ENCODE assay signal across 10 cellular contexts in the genomic region with DNA sequence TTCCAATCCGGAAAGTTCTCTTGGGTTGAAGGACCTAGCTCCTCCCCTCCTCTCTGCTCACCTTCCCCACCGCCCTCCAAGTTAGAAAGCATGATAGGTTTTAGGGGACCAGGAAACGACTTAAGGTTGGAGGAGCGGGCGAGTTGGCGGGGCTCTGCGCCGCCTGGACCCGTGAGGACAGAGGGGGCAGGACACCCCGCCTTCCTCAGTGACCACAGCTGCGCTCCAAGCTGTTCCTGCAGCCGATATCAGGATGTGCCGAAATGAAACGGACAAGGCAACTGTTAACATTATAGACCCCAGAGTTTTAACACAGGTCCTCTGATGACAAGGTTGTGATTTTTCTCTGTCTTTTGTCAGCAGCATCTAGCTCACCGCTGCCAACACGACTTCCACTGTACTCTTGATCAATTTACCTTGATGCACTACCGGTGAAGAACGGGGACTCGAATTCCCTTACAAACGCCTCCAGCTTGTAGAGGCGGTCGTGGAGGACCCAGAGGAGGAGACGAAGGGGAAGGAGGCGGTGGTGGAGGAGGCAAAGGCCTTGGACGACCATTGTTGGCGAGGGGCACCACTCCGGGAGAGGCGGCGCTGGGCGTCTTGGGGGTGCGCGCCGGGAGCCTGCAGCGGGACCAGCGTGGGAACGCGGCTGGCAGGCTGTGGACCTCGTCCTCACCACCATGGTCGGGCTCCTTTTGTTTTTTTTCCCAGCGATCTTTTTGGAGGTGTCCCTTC. TPM values are rescaled to one million over a fixed set of nuclear protein-coding genes. Genes with fewer than 3 reads are reported as not detected.
A peak's percentile ranks its signal among the peaks of the same experiment; 100 is the strongest.
DNase-seq lines count a peak whose midpoint lies in the region; ATAC-seq, FAIRE-seq and TF ChIP-seq lines count a peak whose summit lies in the region.
"Had no signal": no experiment of that assay in that cellular context is flagged by ENCODE, and none has a peak within 500 bp of the region (broad histone marks: within the 10 kb centered on the region; RNA-seq: fewer than 3 reads in every experiment).

A gene (plus strand): TSS at position 228 of the 738 bp plus-strand sequence. CDS start 456 bp downstream, at position 684.

- no peak within 1 kb of the TSS for H2BK20ac ChIP-seq in H9 (ENCODE audit: low read depth, low read length, poor library complexity, severe bottlenecking)

- peaks cover 18 to 19% of the 10 kb centered on the region in 2 experiments for H3K4me1 Mint-ChIP-seq in H9
- H3K4me1 Mint-ChIP-seq in astrocyte (ENCODE audit: low read depth, unreplicated experiment), result peaks cover 3% of the 10 kb centered on the region
- no peaks in the 10 kb centered on the region for H3K4me1 Mint-ChIP-seq in HFFc6 (ENCODE audit: low read depth)
- H3K4me1 Mint-ChIP-seq in MCF 10A (ENCODE audit: insufficient read depth, unreplicated experiment), result no peaks in the 10 kb centered on the region

- H3K27ac ChIP-seq in H9 (ENCODE audit: insufficient read length, low read depth, low read length), result no peak within 1 kb of the TSS
- no peak within 1 kb of the TSS for H3K27ac ChIP-seq in astrocyte (ENCODE audit: low read depth, low read length)
- H3K27ac ChIP-seq in hepatocyte, result no peak within 1 kb of the TSS
- no peak within 1 kb of the TSS for H3K27ac ChIP-seq in parathyroid adenoma

- H3K4ac ChIP-seq in H9 (ENCODE audit: low read depth, low read length), result no peak within 1 kb of the TSS

- no peaks in the 10 kb centered on the region for H3K79me1 ChIP-seq in H9 (ENCODE audit: insufficient read depth, low read depth, low read length, poor library complexity, severe bottlenecking)

- no peak for ATAC-seq in HG03196 (IDR thresholded peaks at IDR 0.05; ENCODE audit: unreplicated experiment)

- BruUV-seq in MCF 10A (replicated peaks; lab: Mats Ljungman, UMichigan), result no TSS peak

- H3K23ac ChIP-seq in H9 (ENCODE audit: insufficient read length, low read depth, low read length), result no peak within 1 kb of the TSS

- H3K4me3 Mint-ChIP-seq in H9 (peak within 1 kb of the TSS; percentile 72 to 87), astrocyte (ENCODE audit: unreplicated experiment) (peak within 1 kb of the TSS; percentile 78), HFFc6 (no peak within 1 kb of the TSS), MCF 10A (ENCODE audit: unreplicated experiment) (no peak within 1 kb of the TSS)
- H3K4me3 Mint-ChIP-seq: activated CD8-positive, alpha-beta T cell treated with anti-CD3 and anti-CD28 coated beads for 36 hours; T-helper 2 cell treated with Interferon-gamma antibody and Interleukin-4, amounts not matched to agents 5 μg/mL and 100 μg/mL, for 36 hours had no signal

- H3K27me3 Mint-ChIP-seq in H9 (ENCODE audit: low read depth) (peaks cover 38% of the 10 kb centered on the region), astrocyte (ENCODE audit: low read depth, unreplicated experiment) (peaks cover 42% of the 10 kb centered on the region), HFFc6 (ENCODE audit: insufficient read depth) (peaks cover under 1% of the 10 kb centered on the region), MCF 10A (ENCODE audit: insufficient read depth, unreplicated experiment) (peaks cover 69% of the 10 kb centered on the region)

- no peaks in the 10 kb centered on the region for H4K20me1 ChIP-seq in H9 (ENCODE audit: control insufficient read depth, insufficient read depth, insufficient read length)
- H4K20me1 ChIP-seq in astrocyte (ENCODE audit: insufficient read depth, low read length), result no peaks in the 10 kb centered on the region
- no peaks in the 10 kb centered on the region for H4K20me1 ChIP-seq in hepatocyte (ENCODE audit: insufficient read depth, poor library complexity, severe bottlenecking)

- H2AK5ac ChIP-seq in H9 (ENCODE audit: insufficient read length, low read length), result no peak within 1 kb of the TSS

- H3K79me2 ChIP-seq in H9 (ENCODE audit: insufficient read depth, low read length) (no peaks in the 10 kb centered on the region), astrocyte (ENCODE audit: insufficient read depth, low read length) (no peaks in the 10 kb centered on the region), hepatocyte (no peaks in the 10 kb centered on the region), parathyroid adenoma (no peaks in the 10 kb centered on the region)

- H3K9me3 Mint-ChIP-seq in H9, result no peaks in the 10 kb centered on the region; a peak in 1 of 5 replicates
- H3K9me3 Mint-ChIP-seq in astrocyte (ENCODE audit: unreplicated experiment), result no peaks in the 10 kb centered on the region
- H3K9me3 Mint-ChIP-seq in HFFc6, result peaks cover 4% of the 10 kb centered on the region; the same call in 1 of the 2 replicates
- no peaks in the 10 kb centered on the region for H3K9me3 Mint-ChIP-seq in MCF 10A (ENCODE audit: unreplicated experiment)
- H3K9me3 Mint-ChIP-seq: T-helper 2 cell treated with Interferon-gamma antibody and Interleukin-4, amounts not matched to agents 5 μg/mL and 100 μg/mL, for 36 hours had no signal

- H3K36me3 ChIP-seq in astrocyte (ENCODE audit: insufficient read depth, low read length) (no peaks in the 10 kb centered on the region), hepatocyte (replicated peaks; ENCODE audit: insufficient read depth, low read depth) (no peaks in the 10 kb centered on the region), parathyroid adenoma (ENCODE audit: control insufficient read depth, insufficient read depth, low read length) (no peaks in the 10 kb centered on the region)

- H3K56ac ChIP-seq in H9 (ENCODE audit: insufficient read length, low read depth, low read length), result no peak within 1 kb of the TSS

- no peaks in the 10 kb centered on the region for H3K9me3 ChIP-seq in H9 (ENCODE audit: control insufficient read depth, low read depth, low read length)
- H3K9me3 ChIP-seq in astrocyte (ENCODE audit: insufficient read depth, low read depth, low read length), result no peaks in the 10 kb centered on the region
- no peaks in the 10 kb centered on the region for H3K9me3 ChIP-seq in hepatocyte (ENCODE audit: low read depth)
- no peaks in the 10 kb centered on the region for H3K9me3 ChIP-seq in parathyroid adenoma (ENCODE audit: control insufficient read depth, low read length)

- H2AFZ ChIP-seq in H9 (ENCODE audit: low read length), result no peak within 1 kb of the TSS
- H2AFZ ChIP-seq in astrocyte (ENCODE audit: low read depth, low read length), result peak within 1 kb of the TSS; percentile 47
- no peak within 1 kb of the TSS for H2AFZ ChIP-seq in hepatocyte
- H2AFZ ChIP-seq in parathyroid adenoma, result peak within 1 kb of the TSS; percentile 86

- no peak within 1 kb of the TSS for H3K14ac ChIP-seq in H9 (ENCODE audit: insufficient read depth, low read length)

- H3K9ac ChIP-seq in H9 (ENCODE audit: extremely low read depth, insufficient read length, low read length) (peak within 1 kb of the TSS; percentile 7), astrocyte (ENCODE audit: low read length) (no peak within 1 kb of the TSS), parathyroid adenoma (no peak within 1 kb of the TSS)

- CTCF ChIA-PET in MCF 10A (lab: Yijun Ruan, JAX), result interaction anchor here (1.0 kb wide), 1 partner anchor 9 kb away, joined by 3 read pairs; no protein-coding TSS in a partner anchor

- H3K4me2 ChIP-seq in H9 (ENCODE audit: insufficient read depth, insufficient read length, low read length) (peak within 1 kb of the TSS; percentile 99), astrocyte (ENCODE audit: low read length) (peak within 1 kb of the TSS; percentile 83), hepatocyte (peak within 1 kb of the TSS; percentile 77), parathyroid adenoma (ENCODE audit: low read length) (peak within 1 kb of the TSS; percentile 40)

- FAIRE-seq in astrocyte (lab: Jason Lieb, UNC), result no peak

- H4K5ac ChIP-seq in H9 (ENCODE audit: insufficient read length, low read depth, low read length), result no peak within 1 kb of the TSS

- H3T11ph ChIP-seq in H9 (ENCODE audit: low read length), result no peak within 1 kb of the TSS

- no peak within 1 kb of the TSS for H2BK120ac ChIP-seq in H9 (ENCODE audit: low read depth, low read length, poor library complexity, severe bottlenecking)

- peaks cover 6% of the 10 kb centered on the region for H3K27me3 ChIP-seq in H9 (ENCODE audit: insufficient read depth, low read length)
- H3K27me3 ChIP-seq in astrocyte (ENCODE audit: insufficient read depth, low read length), result peaks cover 20% of the 10 kb centered on the region
- H3K27me3 ChIP-seq in hepatocyte, result peaks cover 36% of the 10 kb centered on the region
- H3K27me3 ChIP-seq in parathyroid adenoma (ENCODE audit: control insufficient read depth, insufficient read depth, low read length), result peaks cover 13% of the 10 kb centered on the region

- H2BK5ac ChIP-seq in H9 (ENCODE audit: insufficient read length, low read length), result no peak within 1 kb of the TSS

- H3K4me3 ChIP-seq in astrocyte (ENCODE audit: insufficient read depth, low read depth, low read length), result peak within 1 kb of the TSS; percentile 53
- H3K4me3 ChIP-seq in hepatocyte, result no peak within 1 kb of the TSS
- no peak within 1 kb of the TSS for H3K4me3 ChIP-seq in parathyroid adenoma (ENCODE audit: low read depth, low read length)

- WGBS in H9 (ENCODE audit: extremely low coverage, insufficient read length, low lambda C conversion rate), result no CpG with 5 or more reads among the region's 40 CpGs
- 60% methylated on average over 40 of the region's 40 CpGs for WGBS in hepatocyte (ENCODE audit: low lambda C conversion rate, missing lambda C conversion rate)

- intact Hi-C loops in MCF 10A (cut with micrococcal nuclease), result no loop called here

- peaks cover 22% of the 10 kb centered on the region for H3K23me2 ChIP-seq in H9 (ENCODE audit: insufficient read length, low read depth, low read length, poor library complexity, severe bottlenecking)

- H3K36me3 Mint-ChIP-seq in H9 (ENCODE audit: insufficient read depth in 1 of 3, low read depth in 3 of 3) (no peaks in the 10 kb centered on the region), astrocyte (ENCODE audit: low read depth, unreplicated experiment) (no peaks in the 10 kb centered on the region), HFFc6 (ENCODE audit: low read depth) (no peaks in the 10 kb centered on the region), MCF 10A (ENCODE audit: insufficient read depth, unreplicated experiment) (no peaks in the 10 kb centered on the region)

- H3K27ac Mint-ChIP-seq in H9 (no peak within 1 kb of the TSS), astrocyte (ENCODE audit: unreplicated experiment) (no peak within 1 kb of the TSS), HFFc6 (no peak within 1 kb of the TSS), MCF 10A (ENCODE audit: low read depth, unreplicated experiment) (no peak within 1 kb of the TSS)
- H3K27ac Mint-ChIP-seq: activated CD8-positive, alpha-beta T cell treated with anti-CD3 and anti-CD28 coated beads for 36 hours; T-helper 2 cell treated with Interferon-gamma antibody and Interleukin-4, amounts not matched to agents 5 μg/mL and 100 μg/mL, for 36 hours had no signal

- H3K18ac ChIP-seq in H9 (ENCODE audit: insufficient read length, low read depth, low read length), result no peak within 1 kb of the TSS

- no peak for TF ChIP-seq CTCF in H9 (conservative IDR thresholded peaks at IDR 0.05)
- TF ChIP-seq CTCF in astrocyte (IDR thresholded peaks at IDR 0.05; ENCODE audit: insufficient read depth, low read depth, low read length), result no peak
- no peak for TF ChIP-seq CTCF in hepatocyte (IDR thresholded peaks at IDR 0.05; ENCODE audit: poor library complexity)
- TF ChIP-seq CTCF in parathyroid adenoma (IDR thresholded peaks at IDR 0.05), result no peak
- TF ChIP-seq CTCF in HFFc6 (IDR thresholded peaks at IDR 0.05), result no peak
- TF ChIP-seq CTCF in MCF 10A (IDR thresholded peaks at IDR 0.05; ENCODE audit: unreplicated experiment), result no peak

- no peak within 1 kb of the TSS for H4K91ac ChIP-seq in H9 (ENCODE audit: insufficient read length, low read depth, low read length)

- H4K8ac ChIP-seq in H9 (replicated peaks; ENCODE audit: insufficient read length, low read depth, low read length), result no peak within 1 kb of the TSS

- H3K9me2 ChIP-seq in hepatocyte (replicated peaks; ENCODE audit: insufficient read depth), result no peaks in the 10 kb centered on the region

- no peaks in the 10 kb centered on the region for H3K4me1 ChIP-seq in H9 (ENCODE audit: insufficient read depth, low read length)
- no peaks in the 10 kb centered on the region for H3K4me1 ChIP-seq in astrocyte (ENCODE audit: insufficient read depth, low read length)
- H3K4me1 ChIP-seq in hepatocyte (ENCODE audit: insufficient read depth), result no peaks in the 10 kb centered on the region
- H3K4me1 ChIP-seq in parathyroid adenoma, result no peaks in the 10 kb centered on the region

- POLR2A ChIA-PET in MCF 10A (lab: Yijun Ruan, JAX), result interaction anchor here (0.6 to 1.0 kb wide), 2 partner anchors 9 to 159 kb away, joined by 3 to 5 read pairs; no protein-coding TSS in a partner anchor

- H2BK12ac ChIP-seq in H9 (ENCODE audit: insufficient read length, low read depth, low read length), result no peak within 1 kb of the TSS

- no peak within 1 kb of the TSS for H2BK15ac ChIP-seq in H9 (ENCODE audit: low read depth, low read length)

- peak; percentile 31 for DNase-seq in H9
- DNase-seq in astrocyte (ENCODE audit: low read depth), result no peak
- no peak for DNase-seq in hepatocyte (ENCODE audit: low spot score)
- no peak for DNase-seq in HFFc6
- DNase-seq in MCF 10A (ENCODE audit: unreplicated experiment), result no peak

RNA-seq across cellular contexts. Expression of the gene that starts here (rescaled TPM):
- total RNA-seq in H9 (2021) (0.07 and 0.39 TPM in 2 replicates), astrocyte (0.05 and 0.07 TPM in 2 replicates), hepatocyte (0.08 and 0.17 TPM in 2 replicates), MCF 10A (2022) (not detected in 2 replicates)
- polyA plus RNA-seq in hepatocyte, result 0.22 TPM in 1 of 2 replicates, not detected in the other
- not detected for total RNA-seq in HFFc6 (2021; fragmentation: NEBNext Ultra II Directional; extraction: Animal tissue kit (Norgen Biotek cat#: 25700))
- total RNA-seq: activated CD8-positive, alpha-beta T cell treated with anti-CD3 and anti-CD28 coated beads for 36 hours; mesenteric fat pad had no signal

Comparison
In these comparisons a context has a peak if more than half of its experiments do, and no peak if none do; other contexts are left out.
1. Peak in DNase-seq, H3K9ac ChIP-seq and H3K4me2 ChIP-seq in H9; RNA of the gene not detected or under 1 TPM.
2. H2AFZ ChIP-seq: peak in astrocyte (single experiment) and parathyroid adenoma (single experiment); none in H9 (single experiment) and hepatocyte (single experiment).
3. H3K4me2 ChIP-seq: peak in every context shown above with its lines; median percentile 99 in H9; 83 in astrocyte; 77 in hepatocyte; 40 in parathyroid adenoma.
4. H3K4me3 Mint-ChIP-seq: peak in H9 (2 of 2) and astrocyte (single experiment); none in HFFc6 (single experiment) and MCF 10A (single experiment).